Comparison of ENCODE assay signal across 17 cellular contexts in the genomic region with DNA sequence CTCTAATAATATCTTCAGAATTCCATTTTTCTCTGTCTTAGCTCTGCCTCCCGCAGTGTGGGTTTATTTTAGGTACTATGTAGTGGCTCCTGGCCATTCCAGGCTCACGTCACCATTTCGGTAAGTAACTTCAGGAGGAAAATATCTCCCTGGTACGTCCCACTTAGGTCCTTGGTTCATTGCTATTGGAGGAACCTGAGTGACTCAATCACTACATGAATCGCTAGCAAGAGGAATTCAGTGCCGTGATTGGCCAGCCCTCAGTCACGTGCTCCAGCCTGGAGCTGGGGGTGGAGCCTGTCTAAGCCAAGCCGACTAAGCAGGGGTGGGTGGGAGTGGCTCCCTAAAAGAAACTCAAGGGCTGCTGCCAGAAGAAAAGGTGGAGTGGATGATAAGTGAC.
A peak's percentile ranks its signal among the peaks of the same experiment; 100 is the strongest.
DNase-seq lines count a peak whose midpoint lies in the region; TF ChIP-seq lines count a peak whose summit lies in the region.
"Had no signal": no experiment of that assay in that cellular context is flagged by ENCODE, and none has a peak within 500 bp of the region (broad histone marks: within the 10 kb centered on the region; RNA-seq: fewer than 3 reads in every experiment).

No MANE protein-coding gene starts in this region.

- peaks cover 2% of the 10 kb centered on the region for H3K27me3 Mint-ChIP-seq in chondrocyte (ENCODE audit: low read depth)

- H3K4me3 Mint-ChIP-seq in chondrocyte (ENCODE audit: unreplicated experiment) = no peak overlapping the region
- H3K4me3 Mint-ChIP-seq: T-helper 17 cell had no signal

- no peak overlapping the region for H3K27ac ChIP-seq in dorsolateral prefrontal cortex
- H3K27ac ChIP-seq: lower lobe of right lung, ovary had no signal

- peak; percentile 17 for DNase-seq in ELF-1 (ENCODE audit: low read depth, low spot score)
- peak; percentile 5 for DNase-seq in HT-29 (ENCODE audit: low spot score)
- DNase-seq in dorsolateral prefrontal cortex = peak in 8 of 10 donors; percentile 38 to 70 (median 62)
- DNase-seq in middle frontal gyrus (ENCODE audit: extremely low spot score, low spot score) = peak; percentile 9
- no peak for DNase-seq in NCI-H2196 (lab: John Stamatoyannopoulos, UW; ENCODE audit: unreplicated experiment)
- DNase-seq in NCI-H226 = no peak
- no peak for DNase-seq in chondrocyte (ENCODE audit: low spot score)
- DNase-seq: activated CD4-positive, CD25-positive, alpha-beta regulatory T cell; activated gamma-delta T cell; DMS79; lower lobe of right lung; NCI-H1694; NCI-H345; ovary; small intestine; stimulated activated CD4-positive, alpha-beta T cell treated with anti-CD3 and anti-CD28 coated beads, Interleukin-4, amount 100 ng/mL, for 24 hours; T-helper 17 cell had no signal

- H3K9me3 Mint-ChIP-seq in chondrocyte (ENCODE audit: low read depth) = no peaks in the 10 kb centered on the region

- H3K27me3 ChIP-seq in dorsolateral prefrontal cortex = peaks cover 0 to 29% (median 0%) of the 10 kb centered on the region in 45 donors
- H3K27me3 ChIP-seq: ovary had no signal

- intact Hi-C loops in dorsolateral prefrontal cortex (cut with DNase I) = no loop called here

- TF ChIP-seq CTCF in dorsolateral prefrontal cortex (IDR thresholded peaks at IDR 0.05 in 54 of 56, conservative IDR thresholded peaks at IDR 0.05 in 2 of 56; ENCODE audit: low read depth in 1 of 56, partially characterized antibody in 56 of 56) = no peak
- no peak for TF ChIP-seq CTCF in chondrocyte (IDR thresholded peaks at IDR 0.05)

- H3K36me3 Mint-ChIP-seq in chondrocyte (ENCODE audit: low read depth) = no peaks in the 10 kb centered on the region

- H3K4me3 ChIP-seq in dorsolateral prefrontal cortex = peak overlapping the region in 31 of 59 donors; percentile 0 to 49 (median 26)
- H3K4me3 ChIP-seq: lower lobe of right lung, ovary had no signal

- H3K27ac Mint-ChIP-seq in chondrocyte (ENCODE audit: unreplicated experiment) = no peak overlapping the region
- H3K27ac Mint-ChIP-seq: T-helper 17 cell had no signal

- H3K4me1 Mint-ChIP-seq in chondrocyte (ENCODE audit: low read depth) = no peaks in the 10 kb centered on the region

Comparison
In these comparisons a context has a peak if more than half of its experiments do, and no peak if none do; other contexts are left out.
1. DNase-seq: peak in ELF-1 (single experiment), HT-29 (single experiment), dorsolateral prefrontal cortex (8 of 10) and middle frontal gyrus (single experiment); none in NCI-H2196 (single experiment), NCI-H226 (single experiment) and chondrocyte (single experiment).